ENCODE assay signal across 17 cellular contexts in the genomic region with DNA sequence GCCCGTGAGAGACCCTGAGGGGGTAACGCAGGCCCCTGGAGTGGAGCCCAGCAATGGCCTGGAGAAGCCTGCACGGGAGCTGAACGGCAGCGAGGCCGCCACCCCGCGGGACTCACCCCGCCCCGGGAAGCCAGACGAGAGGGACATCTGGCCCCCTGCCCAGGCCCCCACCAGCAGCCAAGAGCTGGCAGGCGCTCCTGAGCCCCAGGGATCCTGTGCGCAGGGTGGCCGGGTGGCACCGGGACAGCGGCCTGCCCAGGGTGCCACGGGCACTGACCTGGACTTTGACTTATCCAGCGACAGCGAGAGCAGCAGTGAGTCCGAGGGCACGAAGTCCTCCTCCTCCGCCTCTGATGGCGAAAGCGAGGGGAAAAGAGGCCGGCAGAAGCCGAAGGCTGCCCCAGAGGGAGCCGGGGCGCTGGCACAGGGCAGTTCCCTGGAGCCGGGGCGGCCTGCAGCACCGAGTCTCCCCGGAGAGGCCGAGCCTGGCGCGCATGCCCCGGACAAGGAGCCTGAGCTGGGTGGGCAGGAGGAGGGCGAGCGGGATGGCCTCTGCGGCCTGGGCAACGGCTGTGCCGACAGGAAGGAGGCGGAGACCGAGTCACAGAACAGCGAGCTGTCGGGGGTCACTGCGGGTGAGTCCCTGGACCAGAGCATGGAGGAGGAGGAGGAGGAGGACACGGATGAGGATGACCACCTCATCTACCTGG. TPM values are rescaled to one million over a fixed set of nuclear protein-coding genes. Genes with fewer than 3 reads are reported as not detected.
DNase-seq lines count a peak whose midpoint lies in the region; ATAC-seq, FAIRE-seq and TF ChIP-seq lines count a peak whose summit lies in the region.
"Had no signal": no experiment of that assay in that cellular context is flagged by ENCODE, and none has a peak within 500 bp of the region (broad histone marks: within the 10 kb centered on the region; RNA-seq: fewer than 3 reads in every experiment).

No MANE protein-coding gene starts in this region.

- H3K4me1 ChIP-seq in right lobe of liver = no peaks in the 10 kb centered on the region
- no peaks in the 10 kb centered on the region for H3K4me1 ChIP-seq in HepG2 (ENCODE audit: insufficient read depth, low read length)
- H3K4me1 ChIP-seq in lower lobe of right lung = no peaks in the 10 kb centered on the region
- H3K4me1 ChIP-seq: BLaER1, Caco-2 had no signal

- ATAC-seq in right lobe of liver = peak in 3 of 4 donors; percentile 22 to 62 (median 54)
- ATAC-seq in HepG2 = no peak
- ATAC-seq in lower lobe of right lung = no peak
- ATAC-seq: GM23338 had no signal

- no peak for DNase-seq in activated CD4-positive, alpha-beta T cell treated with anti-CD3 and anti-CD28 coated beads, Interleukin-2, amount 10 ng/mL, durations not matched to agents 7 days and 5 days
- DNase-seq in activated CD4-positive, alpha-beta T cell treated with anti-CD3 and anti-CD28 coated beads, Interleukin-2, amount 10 ng/mL, durations not matched to agents 24 days and 14 days = no peak
- peak in 1 of 3 donors; percentile 70 for DNase-seq in right lobe of liver
- no peak for DNase-seq in HepG2 (ENCODE audit: low spot score)
- DNase-seq in lower lobe of right lung = peak; percentile 41
- DNase-seq in kidney glomerular epithelial cell (lab: John Stamatoyannopoulos, UW) = no peak
- DNase-seq in GM20000 (ENCODE audit: low spot score) = no peak
- DNase-seq in activated effector memory CD4-positive, alpha-beta T cell treated with Interleukin-2 at 50 U/mL for 16 hours = no peak
- DNase-seq: Caco-2, DND-41, GDM1, H7 had no signal

- peaks cover 5% of the 10 kb centered on the region for H3K4me1 Mint-ChIP-seq in activated CD4-positive, alpha-beta T cell treated with anti-CD3 and anti-CD28 coated beads, Interleukin-2, amount 10 ng/mL, durations not matched to agents 7 days and 5 days
- peaks cover 4% of the 10 kb centered on the region for H3K4me1 Mint-ChIP-seq in activated CD4-positive, alpha-beta T cell treated with anti-CD3 and anti-CD28 coated beads, Interleukin-2, amount 10 ng/mL, durations not matched to agents 24 days and 14 days
- H3K4me1 Mint-ChIP-seq: CD8-positive, alpha-beta memory T cell; GM23338; IgD-negative memory B cell had no signal

- intact Hi-C loops in activated CD4-positive, alpha-beta T cell treated with anti-CD3 and anti-CD28 coated beads, Interleukin-2, amount 10 ng/mL, durations not matched to agents 24 days and 14 days (cut with micrococcal nuclease) = no loop called here
- intact Hi-C loops in right lobe of liver (cut with DNase I) (no loop called here), HepG2 (cut with micrococcal nuclease; ENCODE audit: unreplicated experiment) (no loop called here), lower lobe of right lung (cut with DNase I) (no loop called here)

- no peak for TF ChIP-seq RAD21 in HepG2 (CRISPR knock-in tag; IDR thresholded peaks at IDR 0.05)

- no peak overlapping the region for H2AFZ ChIP-seq in HepG2 (ENCODE audit: low read length)
- H2AFZ ChIP-seq: GM23338 had no signal

- H3K9me3 ChIP-seq in right lobe of liver (no peaks in the 10 kb centered on the region), HepG2 (ENCODE audit: low read length) (no peaks in the 10 kb centered on the region), lower lobe of right lung (no peaks in the 10 kb centered on the region)
- H3K9me3 ChIP-seq: BLaER1, Caco-2 had no signal

- no peak for TF ChIP-seq POLR2A in right lobe of liver (IDR thresholded peaks at IDR 0.05)
- TF ChIP-seq POLR2A in HepG2 (IDR thresholded peaks at IDR 0.05; ENCODE audit: insufficient read depth in 1 of 2, low read depth in 2 of 2, low read length in 2 of 2) = no peak

- BruUV-seq in HepG2 (replicated peaks; lab: Mats Ljungman, UMichigan) = no TSS peak

- H3K9ac ChIP-seq in HepG2 (ENCODE audit: insufficient read depth, low read depth, low read length) = no peak overlapping the region
- H3K9ac ChIP-seq: BLaER1 had no signal

- POLR2A ChIA-PET in activated CD4-positive, alpha-beta T cell treated with anti-CD3 and anti-CD28 coated beads, Interleukin-2, amount 10 ng/mL, durations not matched to agents 7 days and 5 days (lab: Charles Lee) = no interaction called here
- POLR2A ChIA-PET in HepG2 (lab: Yijun Ruan, JAX) = no interaction called here

- H3K4me2 ChIP-seq in HepG2 (ENCODE audit: low read depth, low read length) = no peak overlapping the region
- H3K4me2 ChIP-seq: BLaER1, GM23338 had no signal

- no peak overlapping the region for H3K4me3 Mint-ChIP-seq in activated CD4-positive, alpha-beta T cell treated with anti-CD3 and anti-CD28 coated beads, Interleukin-2, amount 10 ng/mL, durations not matched to agents 7 days and 5 days
- H3K4me3 Mint-ChIP-seq in activated CD4-positive, alpha-beta T cell treated with anti-CD3 and anti-CD28 coated beads, Interleukin-2, amount 10 ng/mL, durations not matched to agents 24 days and 14 days = no peak overlapping the region
- H3K4me3 Mint-ChIP-seq: GM23338, IgD-negative memory B cell had no signal

- H4K20me1 ChIP-seq in HepG2 (ENCODE audit: insufficient read depth, low read length) = no peaks in the 10 kb centered on the region

- CTCF ChIA-PET in activated CD4-positive, alpha-beta T cell treated with anti-CD3 and anti-CD28 coated beads, Interleukin-2, amount 10 ng/mL, durations not matched to agents 7 days and 5 days (lab: Charles Lee) = interaction anchor here (0.8 kb wide), 1 partner anchor 49 kb away, joined by 3 read pairs; no protein-coding TSS in a partner anchor
- CTCF ChIA-PET in HepG2 (lab: Yijun Ruan, JAX; ENCODE audit: low intra/inter-chr PET ratio, low total read pairs) = no interaction called here

- peaks cover 5% of the 10 kb centered on the region for H3K9me3 Mint-ChIP-seq in activated CD4-positive, alpha-beta T cell treated with anti-CD3 and anti-CD28 coated beads, Interleukin-2, amount 10 ng/mL, durations not matched to agents 7 days and 5 days
- no peaks in the 10 kb centered on the region for H3K9me3 Mint-ChIP-seq in activated CD4-positive, alpha-beta T cell treated with anti-CD3 and anti-CD28 coated beads, Interleukin-2, amount 10 ng/mL, durations not matched to agents 24 days and 14 days
- H3K9me3 Mint-ChIP-seq: CD8-positive, alpha-beta memory T cell; GM23338; IgD-negative memory B cell had no signal

- H3K27me3 ChIP-seq in right lobe of liver = no peaks in the 10 kb centered on the region
- no peaks in the 10 kb centered on the region for H3K27me3 ChIP-seq in HepG2 (ENCODE audit: control insufficient read depth in 1 of 2, insufficient read depth in 2 of 2, low read length in 2 of 2)
- H3K27me3 ChIP-seq in lower lobe of right lung (ENCODE audit: low read depth) = no peaks in the 10 kb centered on the region
- H3K27me3 ChIP-seq: BLaER1 had no signal

- no peaks in the 10 kb centered on the region for H3K27me3 Mint-ChIP-seq in activated CD4-positive, alpha-beta T cell treated with anti-CD3 and anti-CD28 coated beads, Interleukin-2, amount 10 ng/mL, durations not matched to agents 7 days and 5 days
- H3K27me3 Mint-ChIP-seq in activated CD4-positive, alpha-beta T cell treated with anti-CD3 and anti-CD28 coated beads, Interleukin-2, amount 10 ng/mL, durations not matched to agents 24 days and 14 days = no peaks in the 10 kb centered on the region
- H3K27me3 Mint-ChIP-seq: IgD-negative memory B cell had no signal

- in situ Hi-C loops in HepG2 (cut with HindIII; ENCODE audit: extremely low pct_ligation_motif_present, low pct_unique_long_range_greater_than_20kb) = no loop called here

- peaks cover 45% of the 10 kb centered on the region for H3K36me3 Mint-ChIP-seq in activated CD4-positive, alpha-beta T cell treated with anti-CD3 and anti-CD28 coated beads, Interleukin-2, amount 10 ng/mL, durations not matched to agents 7 days and 5 days (ENCODE audit: low read depth)
- peaks cover 57% of the 10 kb centered on the region for H3K36me3 Mint-ChIP-seq in activated CD4-positive, alpha-beta T cell treated with anti-CD3 and anti-CD28 coated beads, Interleukin-2, amount 10 ng/mL, durations not matched to agents 24 days and 14 days (ENCODE audit: low read depth)

- H3K27ac Mint-ChIP-seq in activated CD4-positive, alpha-beta T cell treated with anti-CD3 and anti-CD28 coated beads, Interleukin-2, amount 10 ng/mL, durations not matched to agents 7 days and 5 days = peak overlapping the region; percentile 46
- H3K27ac Mint-ChIP-seq in activated CD4-positive, alpha-beta T cell treated with anti-CD3 and anti-CD28 coated beads, Interleukin-2, amount 10 ng/mL, durations not matched to agents 24 days and 14 days = no peak overlapping the region
- H3K27ac Mint-ChIP-seq: CD8-positive, alpha-beta memory T cell; GM23338 had no signal

- TF ChIP-seq CTCF in right lobe of liver (IDR thresholded peaks at IDR 0.05) (no peak), HepG2 (CRISPR knock-in tag; IDR thresholded peaks at IDR 0.05) (no peak), lower lobe of right lung (IDR thresholded peaks at IDR 0.05) (no peak), GM20000 (IDR thresholded peaks at IDR 0.05; ENCODE audit: extremely low read depth, missing control alignments) (no peak)

- no peak for TF ChIP-seq EP300 in HepG2 (IDR thresholded peaks at IDR 0.05; ENCODE audit: low read depth in 2 of 2, low read length in 2 of 2)
- no peak for TF ChIP-seq EP300 in HepG2 (CRISPR knock-in tag; IDR thresholded peaks at IDR 0.05; ENCODE audit: borderline replicate concordance)

- H3K27ac ChIP-seq in right lobe of liver (no peak overlapping the region), HepG2 (ENCODE audit: extremely low read length, insufficient read depth, low read length) (no peak overlapping the region), lower lobe of right lung (no peak overlapping the region)
- H3K27ac ChIP-seq: 22Rv1, BLaER1 had no signal

- WGBS in right lobe of liver (ENCODE audit: insufficient coverage, low coverage, low lambda C conversion rate, missing lambda C conversion rate) = 94% methylated on average over 19 of the region's 47 CpGs
- WGBS in HepG2 (ENCODE audit: low lambda C conversion rate) = 99% methylated on average over 26 of the region's 47 CpGs

- H3K4me3 ChIP-seq in right lobe of liver (no peak overlapping the region), HepG2 (replicated peaks in 1 of 3; ENCODE audit: insufficient read depth in 1 of 3, low read depth in 2 of 3, low read length in 3 of 3) (no peak overlapping the region), lower lobe of right lung (no peak overlapping the region)
- H3K4me3 ChIP-seq: BLaER1, GM23338 had no signal

- FAIRE-seq in HepG2 (lab: Jason Lieb, UNC) = no peak

- H3K36me3 ChIP-seq in right lobe of liver (peaks cover 0 to 34% (median 3%) of the 10 kb centered on the region in 4 donors), HepG2 (replicated peaks in 1 of 2; ENCODE audit: control insufficient read depth in 1 of 2, insufficient read depth in 2 of 2, low read length in 2 of 2) (peaks cover 23 to 44% of the 10 kb centered on the region in 2 experiments; a peak in 4 of 5 replicates), lower lobe of right lung (peaks cover 96% of the 10 kb centered on the region)

- H3K79me2 ChIP-seq in HepG2 (ENCODE audit: insufficient read depth, low read length) = no peaks in the 10 kb centered on the region

RNA-seq across cellular contexts. Expression of a gene that starts 35.1 kb away (rescaled TPM):
- 10 to 100 TPM; 30.9 to 35.0 TPM for total RNA-seq in activated CD4-positive, alpha-beta T cell treated with anti-CD3 and anti-CD28 coated beads, Interleukin-2, amount 10 ng/mL, durations not matched to agents 7 days and 5 days
- 41.2 and 45.5 TPM in 2 replicates for total RNA-seq in activated CD4-positive, alpha-beta T cell treated with anti-CD3 and anti-CD28 coated beads, Interleukin-2, amount 10 ng/mL, durations not matched to agents 24 days and 14 days
- total RNA-seq in right lobe of liver (10 to 100 TPM in 1 of 6 experiments, 1 to 10 TPM in 5; 7.5 to 10.4 (median 8.2) TPM), HepG2 (2016; rRNA removed; fragmentation: Illumina TruSeq; extraction: Trizol) (9.9 and 11.0 TPM in 2 replicates), lower lobe of right lung (25.2 TPM)
- total RNA-seq in HepG2 (2016; cell fraction: cytosol; rRNA removed; fragmentation: Illumina TruSeq; extraction: Trizol; ENCODE audit: low read depth) = 3.1 and 4.7 TPM in 2 replicates
- total RNA-seq in HepG2 (2016; cell fraction: insoluble cytoplasmic fraction; rRNA removed; fragmentation: Illumina TruSeq; extraction: Trizol) = 9.0 and 10.9 TPM in 2 replicates
- total RNA-seq in HepG2 (2016; cell fraction: membrane; rRNA removed; fragmentation: Illumina TruSeq; extraction: Trizol) = 4.2 and 4.6 TPM in 2 replicates
- 8.1 and 9.4 TPM in 2 replicates for total RNA-seq in HepG2 (2016; cell fraction: nucleus; rRNA removed; fragmentation: Illumina TruSeq; extraction: Trizol)
- 6.9 and 8.0 TPM in 2 replicates for polyA plus RNA-seq in HepG2 (2011; rRNA removed)
- 4.9 and 6.4 TPM in 2 replicates for polyA plus RNA-seq in HepG2 (2011; cell fraction: cytosol; rRNA removed)
- polyA plus RNA-seq in HepG2 (2011; cell fraction: nucleus; rRNA removed) = 14.1 and 18.1 TPM in 2 replicates
- 5.4 and 8.7 TPM in 2 replicates for polyA plus RNA-seq in HepG2 (2012)
- polyA plus RNA-seq in HepG2 (2016; cell fraction: cytosol; fragmentation: Illumina TruSeq; extraction: Trizol; ENCODE audit: low read depth) = 0.57 and 0.62 TPM in 2 replicates
- polyA plus RNA-seq in HepG2 (2016; cell fraction: insoluble cytoplasmic fraction; fragmentation: Illumina TruSeq; extraction: Trizol; ENCODE audit: low read depth) = 9.2 and 9.6 TPM in 2 replicates
- 1.5 and 1.8 TPM in 2 replicates for polyA plus RNA-seq in HepG2 (2016; cell fraction: membrane; fragmentation: Illumina TruSeq; extraction: Trizol; ENCODE audit: low read depth)
- polyA plus RNA-seq in HepG2 (2016; cell fraction: nucleus; fragmentation: Illumina TruSeq; extraction: Trizol; ENCODE audit: insufficient read depth, low read depth) = 12.6 and 13.4 TPM in 2 replicates
- 12.3 and 14.8 TPM in 2 replicates for polyA minus RNA-seq in HepG2 (2011; rRNA and poly(A)+ RNA removed; ENCODE audit: low replicate concordance)
- 5.7 and 6.2 TPM in 2 replicates for polyA minus RNA-seq in HepG2 (2011; cell fraction: cytosol; rRNA and poly(A)+ RNA removed)
- 11.6 and 14.5 TPM in 2 replicates for polyA minus RNA-seq in HepG2 (2011; cell fraction: nucleus; rRNA and poly(A)+ RNA removed)

Comparison
In these comparisons a context has a peak if more than half of its experiments do, and no peak if none do; other contexts are left out.
1. ATAC-seq: peak in right lobe of liver (3 of 4); none in HepG2 (single experiment) and lower lobe of right lung (0 of 2).